ENCODE assay signal across 1 cellular context in genomic region chr3:53489401-53490130, GRCh38.
TF ChIP-seq lines count a peak whose summit lies in the region.

No MANE protein-coding gene starts in this region.

TF ChIP-seq in GM23338, 12 proteins besides CTCF, POLR2A, EP300 and RAD21 (continued from another document):
- TF ChIP-seq POLR2AphosphoS5 (IDR thresholded peaks at IDR 0.05; ENCODE audit: low read depth) (no peak), ZNF331 (CRISPR knock-in tag; IDR thresholded peaks at IDR 0.05; ENCODE audit: low read depth) (no peak)
TF ChIP-seq in GM23338: peak in this region for 0.
